Comparison of ENCODE assay signal across 8 cellular contexts in genomic region chr14:52951730-52952481, GRCh38. TPM values are rescaled to one million over a fixed set of nuclear protein-coding genes. Genes with fewer than 3 reads are reported as not detected.
DNase-seq lines count a peak whose midpoint lies in the region; ATAC-seq and TF ChIP-seq lines count a peak whose summit lies in the region.

No MANE protein-coding gene starts in this region.

- peaks cover 60% of the 10 kb centered on the region for H3K27me3 Mint-ChIP-seq in activated CD4-positive, alpha-beta memory T cell treated with anti-CD3 and anti-CD28 coated beads, Interleukin-2, amount 10 ng/mL, durations not matched to agents 7 days and 5 days
- peaks cover 41 to 44% of the 10 kb centered on the region in 2 donors for H3K27me3 Mint-ChIP-seq in natural killer cell (ENCODE audit: low read depth in 2 of 2)

- peak overlapping the region; percentile 60 for H3K4me3 ChIP-seq in LNCaP clone FGC (ENCODE audit: low read depth, low read length)

- peak overlapping the region; percentile 31 for H3K4me3 Mint-ChIP-seq in activated CD4-positive, alpha-beta memory T cell treated with anti-CD3 and anti-CD28 coated beads, Interleukin-2, amount 10 ng/mL, durations not matched to agents 7 days and 5 days
- peak overlapping the region; percentile 68 for H3K4me3 Mint-ChIP-seq in natural killer cell

- peak; percentile 74 for DNase-seq in DMS 273 (lab: John Stamatoyannopoulos, UW; ENCODE audit: unreplicated experiment)
- no peak for DNase-seq in DMS 273 treated with DMSO at 0.1 percent for 48 hours (lab: John Stamatoyannopoulos, UW)
- peak; percentile 63 for DNase-seq in LNCaP clone FGC (ENCODE audit: low read depth)
- no peak for DNase-seq in activated CD4-positive, alpha-beta memory T cell treated with anti-CD3 and anti-CD28 coated beads, Interleukin-2, amount 10 ng/mL, durations not matched to agents 7 days and 5 days
- peak; percentile 81 for DNase-seq in fibroblast of the conjunctiva (ENCODE audit: low read depth)
- DNase-seq in natural killer cell = no peak

- POLR2A ChIA-PET in activated CD4-positive, alpha-beta memory T cell treated with anti-CD3 and anti-CD28 coated beads, Interleukin-2, amount 10 ng/mL, durations not matched to agents 7 days and 5 days (lab: Charles Lee) = interaction anchor here (1.5 kb wide), 1 partner anchor 10 kb away, joined by 4 read pairs; no protein-coding TSS in a partner anchor

- H3K27ac Mint-ChIP-seq in activated CD4-positive, alpha-beta memory T cell treated with anti-CD3 and anti-CD28 coated beads, Interleukin-2, amount 10 ng/mL, durations not matched to agents 7 days and 5 days = no peak overlapping the region
- no peak overlapping the region for H3K27ac Mint-ChIP-seq in natural killer cell

- H3K9me3 Mint-ChIP-seq in activated CD4-positive, alpha-beta memory T cell treated with anti-CD3 and anti-CD28 coated beads, Interleukin-2, amount 10 ng/mL, durations not matched to agents 7 days and 5 days = no peaks in the 10 kb centered on the region
- H3K9me3 Mint-ChIP-seq in natural killer cell = no peaks in the 10 kb centered on the region

- no peaks in the 10 kb centered on the region for H3K36me3 Mint-ChIP-seq in activated CD4-positive, alpha-beta memory T cell treated with anti-CD3 and anti-CD28 coated beads, Interleukin-2, amount 10 ng/mL, durations not matched to agents 7 days and 5 days (ENCODE audit: low read depth)
- H3K36me3 Mint-ChIP-seq in natural killer cell = no peaks in the 10 kb centered on the region

- intact Hi-C loops in natural killer cell (cut with micrococcal nuclease) = loop anchor here (5.0 kb wide), 1 partner anchor 35 kb away; no protein-coding TSS in a partner anchor

- TF ChIP-seq CTCF in LNCaP clone FGC (IDR thresholded peaks at IDR 0.05; ENCODE audit: control insufficient read depth, extremely low read depth, insufficient read depth) (peak; percentile 18; the same call in 1 of the 2 replicates), natural killer cell (IDR thresholded peaks at IDR 0.05) (no peak)

- CTCF ChIA-PET in activated CD4-positive, alpha-beta memory T cell treated with anti-CD3 and anti-CD28 coated beads, Interleukin-2, amount 10 ng/mL, durations not matched to agents 7 days and 5 days (lab: Charles Lee) = interaction anchor here (0.7 to 2.5 kb wide), 2 partner anchors 9 to 49 kb away, joined by 4 to 7 read pairs; no protein-coding TSS in a partner anchor

- ATAC-seq in natural killer cell (no peak), HG03354 (IDR thresholded peaks at IDR 0.05; ENCODE audit: poor library complexity, severe bottlenecking, unreplicated experiment) (no peak), GM21529 (IDR thresholded peaks at IDR 0.05; ENCODE audit: unreplicated experiment) (no peak)

- H3K4me1 Mint-ChIP-seq in activated CD4-positive, alpha-beta memory T cell treated with anti-CD3 and anti-CD28 coated beads, Interleukin-2, amount 10 ng/mL, durations not matched to agents 7 days and 5 days = peaks cover 20% of the 10 kb centered on the region
- H3K4me1 Mint-ChIP-seq in natural killer cell = peaks cover 20 to 25% of the 10 kb centered on the region in 2 donors

RNA-seq across cellular contexts. Expression of gene FERMT2, which starts 1.1 kb away (rescaled TPM):
- total RNA-seq in activated CD4-positive, alpha-beta memory T cell treated with anti-CD3 and anti-CD28 coated beads, Interleukin-2, amount 10 ng/mL, durations not matched to agents 7 days and 5 days = 1 to 10 TPM; 1.8 to 2.8 TPM
- total RNA-seq in natural killer cell = 1 to 10 TPM in 1 of 3 donors, under 1 TPM in 2; 0.58 to 1.7 (median 0.92) TPM

Comparison
In these comparisons a context has a peak if more than half of its experiments do, and no peak if none do; other contexts are left out.
1. DNase-seq: peak in DMS 273 (single experiment), LNCaP clone FGC (single experiment) and fibroblast of the conjunctiva (single experiment); none in DMS 273 treated with DMSO at 0.1 percent for 48 hours (single experiment), activated CD4-positive, alpha-beta memory T cell treated with anti-CD3 and anti-CD28 coated beads, Interleukin-2, amount 10 ng/mL, durations not matched to agents 7 days and 5 days (single experiment) and natural killer cell (single experiment).